In the genomic region with DNA sequence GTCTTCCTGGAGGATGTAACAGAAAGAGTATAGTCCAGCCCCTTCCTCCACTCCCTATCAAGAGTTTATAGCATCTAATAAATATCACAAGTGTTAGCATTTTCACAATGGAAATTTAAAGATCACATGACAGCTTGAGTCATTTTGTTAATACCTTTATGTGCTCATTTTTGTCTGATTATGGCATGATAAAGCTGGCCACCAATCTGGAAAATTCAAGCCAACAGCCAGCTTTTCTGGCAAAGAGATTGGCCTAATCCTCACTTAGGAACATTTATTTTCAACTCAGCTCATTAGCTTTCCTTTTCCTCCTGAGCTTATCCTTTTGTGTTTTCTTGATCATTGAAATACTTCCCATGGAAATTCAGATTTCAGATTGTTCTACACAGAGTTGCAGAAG, we compare ENCODE assay signal across 8 cellular contexts.
"Had no signal": no experiment of that assay in that cellular context is flagged by ENCODE, and none has a peak within 500 bp of the region (broad histone marks: within the 10 kb centered on the region; RNA-seq: fewer than 3 reads in every experiment).

No MANE protein-coding gene starts in this region.

- H2AFZ ChIP-seq: GM23338 had no signal

- H3K27ac Mint-ChIP-seq: GM23338, H9 had no signal

- ATAC-seq: GM23338 had no signal

- H3K4me2 ChIP-seq: GM23338 had no signal

- FAIRE-seq: H1, H54, HTR-8/SVneo had no signal

- H3K4me3 ChIP-seq: GM23338 had no signal

- DNase-seq: H9, HCEC 1CT, IMR-90, KBM-7 had no signal

- H3K4me3 Mint-ChIP-seq: GM23338, H9 had no signal
